In the genomic region with DNA sequence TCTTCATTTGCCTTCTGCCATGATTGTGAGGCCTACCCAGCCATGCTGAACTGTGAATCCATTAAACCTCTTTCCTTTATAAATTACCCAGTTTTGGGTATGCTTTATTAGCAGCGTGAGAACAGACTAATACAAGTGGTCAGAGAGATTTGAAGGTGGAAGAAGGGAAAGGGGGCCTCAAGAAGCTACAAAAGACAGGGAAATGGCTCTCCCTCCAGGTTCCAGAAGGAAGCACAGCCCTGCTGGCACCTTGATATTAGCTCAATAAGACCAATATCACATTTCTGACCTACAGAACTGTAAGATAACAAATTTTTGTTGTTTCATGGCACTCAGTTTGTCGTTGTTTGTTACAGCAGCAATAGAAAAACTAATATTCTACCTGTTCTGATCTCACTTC, we compare ENCODE assay signal across 19 cellular contexts.
DNase-seq lines count a peak whose midpoint lies in the region; ATAC-seq and TF ChIP-seq lines count a peak whose summit lies in the region.
"Had no signal": no experiment of that assay in that cellular context is flagged by ENCODE, and none has a peak within 500 bp of the region (broad histone marks: within the 10 kb centered on the region; RNA-seq: fewer than 3 reads in every experiment).

No MANE protein-coding gene starts in this region.

- no peak overlapping the region for H2AFZ ChIP-seq in H9 (ENCODE audit: low read length)

- TF ChIP-seq CTCF in A673 (conservative IDR thresholded peaks at IDR 0.05; ENCODE audit: low read depth, low read length) (0 out of 2 replicates have a peak, but pooled peaks have one; percentile 20), H9 (conservative IDR thresholded peaks at IDR 0.05) (peak; percentile 39; the same call in 2 of the 3 replicates), endodermal cell (conservative IDR thresholded peaks at IDR 0.05) (peak; percentile 41), neural crest cell (conservative IDR thresholded peaks at IDR 0.05) (no peak), ovary (IDR thresholded peaks at IDR 0.05) (no peak)
- no peak for TF ChIP-seq CTCF in activated CD8-positive, alpha-beta T cell treated with anti-CD3 and anti-CD28 coated beads for 36 hours (IDR thresholded peaks at IDR 0.05)

- no peak overlapping the region for H4K8ac ChIP-seq in H9 (replicated peaks; ENCODE audit: insufficient read length, low read depth, low read length)

- no peaks in the 10 kb centered on the region for H3K79me1 ChIP-seq in H9 (ENCODE audit: insufficient read depth, low read depth, low read length, poor library complexity, severe bottlenecking)

- H3T11ph ChIP-seq in H9 (ENCODE audit: low read length): no peak overlapping the region

- no peak for TF ChIP-seq POLR2A in ovary (IDR thresholded peaks at IDR 0.05)

- H3K9ac ChIP-seq in H9 (ENCODE audit: extremely low read depth, insufficient read length, low read length) (no peak overlapping the region), endodermal cell (ENCODE audit: extremely low read depth, low read length, poor library complexity, severe bottlenecking) (no peak overlapping the region)

- no peak overlapping the region for H4K5ac ChIP-seq in H9 (ENCODE audit: insufficient read length, low read depth, low read length)

- no peak overlapping the region for H2BK120ac ChIP-seq in H9 (ENCODE audit: low read depth, low read length, poor library complexity, severe bottlenecking)

- POLR2A ChIA-PET in A673 (lab: Charles Lee; ENCODE audit: low non-redundant PET): no interaction called here
- POLR2A ChIA-PET in activated CD8-positive, alpha-beta T cell treated with anti-CD3 and anti-CD28 coated beads for 36 hours (lab: Charles Lee): interaction anchor here (0.6 kb wide), 1 partner anchor 578 kb away, joined by 3 read pairs; no protein-coding TSS in a partner anchor

- H2BK15ac ChIP-seq in H9 (ENCODE audit: low read depth, low read length): no peak overlapping the region

- H3K36me3 Mint-ChIP-seq in H9 (ENCODE audit: insufficient read depth in 1 of 3, low read depth in 3 of 3): no peaks in the 10 kb centered on the region
- H3K36me3 Mint-ChIP-seq in endodermal cell (ENCODE audit: low read depth): no peaks in the 10 kb centered on the region
- H3K36me3 Mint-ChIP-seq in neural crest cell (ENCODE audit: low read depth): peaks cover 8% of the 10 kb centered on the region
- no peaks in the 10 kb centered on the region for H3K36me3 Mint-ChIP-seq in activated CD8-positive, alpha-beta T cell treated with anti-CD3 and anti-CD28 coated beads for 36 hours (ENCODE audit: low read depth)
- H3K36me3 Mint-ChIP-seq: CD4-positive, alpha-beta memory T cell had no signal

- no peak overlapping the region for H3K4ac ChIP-seq in H9 (ENCODE audit: low read depth, low read length)

- no peak overlapping the region for H2BK20ac ChIP-seq in H9 (ENCODE audit: low read depth, low read length, poor library complexity, severe bottlenecking)

- WGBS in H9 (ENCODE audit: extremely low coverage, insufficient read length, low lambda C conversion rate): no CpG with 5 or more reads among the region's 2 CpGs
- 89 to 94% methylated on average over 2 of the region's 2 CpGs for WGBS in endodermal cell (ENCODE audit: insufficient coverage in 1 of 2, insufficient read length in 1 of 2), 2 experiments
- 92 to 97% (median 94%) methylated on average over 2 of the region's 2 CpGs for WGBS in ovary, 3 donors

- H3K4me3 ChIP-seq in A673 (ENCODE audit: low read depth, low read length, poor library complexity, severe bottlenecking) (no peak overlapping the region), endodermal cell (ENCODE audit: low read length) (no peak overlapping the region), ovary (no peak overlapping the region)
- H3K4me3 ChIP-seq: HAP-1 had no signal

- no peak overlapping the region for H4K91ac ChIP-seq in H9 (ENCODE audit: insufficient read length, low read depth, low read length)

- H3K23ac ChIP-seq in H9 (ENCODE audit: insufficient read length, low read depth, low read length): no peak overlapping the region

- no peaks in the 10 kb centered on the region for H3K9me3 ChIP-seq in A673 (ENCODE audit: low read depth, low read length, poor library complexity, severe bottlenecking)
- no peaks in the 10 kb centered on the region for H3K9me3 ChIP-seq in H9 (ENCODE audit: control insufficient read depth, low read depth, low read length)
- H3K9me3 ChIP-seq in endodermal cell (ENCODE audit: control insufficient read depth, low read length): no peaks in the 10 kb centered on the region
- no peaks in the 10 kb centered on the region for H3K9me3 ChIP-seq in ovary
- H3K9me3 ChIP-seq: HAP-1 had no signal

- H3K9me3 Mint-ChIP-seq in H9 (no peaks in the 10 kb centered on the region; a peak in 1 of 5 replicates), endodermal cell (no peaks in the 10 kb centered on the region), neural crest cell (peaks cover 19% of the 10 kb centered on the region)
- H3K9me3 Mint-ChIP-seq in activated CD8-positive, alpha-beta T cell treated with anti-CD3 and anti-CD28 coated beads for 36 hours: no peaks in the 10 kb centered on the region
- H3K9me3 Mint-ChIP-seq: HFFc6 had no signal

- no peaks in the 10 kb centered on the region for H3K23me2 ChIP-seq in H9 (ENCODE audit: insufficient read length, low read depth, low read length, poor library complexity, severe bottlenecking)

- H3K27me3 ChIP-seq in A673 (replicated peaks; ENCODE audit: insufficient read depth, low read depth, low read length, poor library complexity): no peaks in the 10 kb centered on the region
- no peaks in the 10 kb centered on the region for H3K27me3 ChIP-seq in H9 (ENCODE audit: insufficient read depth, low read length)
- peaks cover 89% of the 10 kb centered on the region for H3K27me3 ChIP-seq in endodermal cell (ENCODE audit: control insufficient read depth, insufficient read depth, low read length, poor library complexity, severe bottlenecking)
- no peaks in the 10 kb centered on the region for H3K27me3 ChIP-seq in ovary

- H4K20me1 ChIP-seq in H9 (ENCODE audit: control insufficient read depth, insufficient read depth, insufficient read length): no peaks in the 10 kb centered on the region

- H3K27ac ChIP-seq in A673 (ENCODE audit: low read depth, low read length, poor library complexity, severe bottlenecking): no peak overlapping the region
- H3K27ac ChIP-seq in H9 (ENCODE audit: insufficient read length, low read depth, low read length): no peak overlapping the region
- H3K27ac ChIP-seq in endodermal cell (ENCODE audit: low read depth, low read length): no peak overlapping the region
- H3K27ac ChIP-seq in ovary: no peak overlapping the region
- H3K27ac ChIP-seq: 22Rv1 had no signal

- TF ChIP-seq EP300 in ovary (IDR thresholded peaks at IDR 0.05): no peak

- H3K18ac ChIP-seq in H9 (ENCODE audit: insufficient read length, low read depth, low read length): no peak overlapping the region

- H3K27ac Mint-ChIP-seq in H9 (no peak overlapping the region; a peak in 1 of 7 replicates), endodermal cell (no peak overlapping the region), neural crest cell (ENCODE audit: unreplicated experiment) (no peak overlapping the region)
- H3K27ac Mint-ChIP-seq in activated CD8-positive, alpha-beta T cell treated with anti-CD3 and anti-CD28 coated beads for 36 hours: no peak overlapping the region
- H3K27ac Mint-ChIP-seq: CD4-positive, alpha-beta memory T cell; HFFc6 had no signal

- no peaks in the 10 kb centered on the region for H3K4me1 Mint-ChIP-seq in H9
- H3K4me1 Mint-ChIP-seq in endodermal cell: no peaks in the 10 kb centered on the region
- peaks cover 34% of the 10 kb centered on the region for H3K4me1 Mint-ChIP-seq in neural crest cell
- H3K4me1 Mint-ChIP-seq in activated CD8-positive, alpha-beta T cell treated with anti-CD3 and anti-CD28 coated beads for 36 hours (ENCODE audit: low read depth): no peaks in the 10 kb centered on the region
- H3K4me1 Mint-ChIP-seq: CD4-positive, alpha-beta memory T cell had no signal

- H2BK12ac ChIP-seq in H9 (ENCODE audit: insufficient read length, low read depth, low read length): no peak overlapping the region

- no peak for ATAC-seq in activated CD8-positive, alpha-beta T cell treated with anti-CD3 and anti-CD28 coated beads for 36 hours

- H3K27me3 Mint-ChIP-seq in H9 (ENCODE audit: low read depth) (no peaks in the 10 kb centered on the region), endodermal cell (ENCODE audit: insufficient read depth) (peaks cover 60% of the 10 kb centered on the region), neural crest cell (ENCODE audit: low read depth) (no peaks in the 10 kb centered on the region)
- peaks cover 2% of the 10 kb centered on the region for H3K27me3 Mint-ChIP-seq in activated CD8-positive, alpha-beta T cell treated with anti-CD3 and anti-CD28 coated beads for 36 hours
- H3K27me3 Mint-ChIP-seq: CD4-positive, alpha-beta memory T cell had no signal

- H3K36me3 ChIP-seq in A673 (ENCODE audit: insufficient read depth, low read length, poor library complexity, severe bottlenecking): no peaks in the 10 kb centered on the region
- H3K36me3 ChIP-seq in endodermal cell (ENCODE audit: control insufficient read depth, insufficient read depth, low read length): no peaks in the 10 kb centered on the region
- no peaks in the 10 kb centered on the region for H3K36me3 ChIP-seq in ovary
- H3K36me3 ChIP-seq: HAP-1 had no signal

- H2AK5ac ChIP-seq in H9 (ENCODE audit: insufficient read length, low read length): no peak overlapping the region

- H3K79me2 ChIP-seq in H9 (ENCODE audit: insufficient read depth, low read length): no peaks in the 10 kb centered on the region

- H3K4me3 Mint-ChIP-seq in H9 (no peak overlapping the region), endodermal cell (no peak overlapping the region), neural crest cell (peak overlapping the region; percentile 33)
- no peak overlapping the region for H3K4me3 Mint-ChIP-seq in activated CD8-positive, alpha-beta T cell treated with anti-CD3 and anti-CD28 coated beads for 36 hours
- H3K4me3 Mint-ChIP-seq: CD4-positive, alpha-beta memory T cell; HFFc6 had no signal

- DNase-seq in A673 (ENCODE audit: low spot score): no peak
- DNase-seq in H9: no peak
- DNase-seq in endodermal cell: no peak
- no peak for DNase-seq in neural crest cell (ENCODE audit: low read depth, low spot score)
- no peak for DNase-seq in NCI-H446 (lab: John Stamatoyannopoulos, UW)
- no peak for DNase-seq in ovary
- DNase-seq in activated CD8-positive, alpha-beta T cell treated with anti-CD3 and anti-CD28 coated beads for 36 hours: no peak
- DNase-seq: ACHN; AML-193; C1 segment of cervical spinal cord; Calu3; CD4-positive, alpha-beta memory T cell; COR-L47; DMS53; DMS79 treated with DMSO at 0.1 percent for 48 hours; GF-D8; HFFc6 had no signal

- intact Hi-C loops in A673 (cut with micrococcal nuclease; ENCODE audit: unreplicated experiment): no loop called here
- intact Hi-C loops in ovary (cut with DNase I): no loop called here
- intact Hi-C loops in activated CD8-positive, alpha-beta T cell treated with anti-CD3 and anti-CD28 coated beads for 36 hours (cut with micrococcal nuclease): no loop called here

- H3K4me2 ChIP-seq in H9 (ENCODE audit: insufficient read depth, insufficient read length, low read length): no peak overlapping the region

- no TSS peak for BruUV-seq in A673 (replicated peaks; lab: Mats Ljungman, UMichigan)

- no peaks in the 10 kb centered on the region for H3K4me1 ChIP-seq in A673 (ENCODE audit: insufficient read depth, low read length, poor library complexity, severe bottlenecking)
- no peaks in the 10 kb centered on the region for H3K4me1 ChIP-seq in H9 (ENCODE audit: insufficient read depth, low read length)
- no peaks in the 10 kb centered on the region for H3K4me1 ChIP-seq in endodermal cell (ENCODE audit: control insufficient read depth, insufficient read depth, low read length)
- H3K4me1 ChIP-seq in ovary (ENCODE audit: insufficient read depth): no peaks in the 10 kb centered on the region

- CTCF ChIA-PET in A673 (lab: Charles Lee): no interaction called here
- CTCF ChIA-PET in activated CD8-positive, alpha-beta T cell treated with anti-CD3 and anti-CD28 coated beads for 36 hours (lab: Charles Lee): interaction anchor here (0.9 kb wide), 1 partner anchor 14 kb away, joined by 3 read pairs; no protein-coding TSS in a partner anchor

- H2BK5ac ChIP-seq in H9 (ENCODE audit: insufficient read length, low read length): no peak overlapping the region

- H3K14ac ChIP-seq in H9 (ENCODE audit: insufficient read depth, low read length): no peak overlapping the region

- H3K56ac ChIP-seq in H9 (ENCODE audit: insufficient read length, low read depth, low read length): no peak overlapping the region

Comparison
In these comparisons a context has a peak if more than half of its experiments do, and no peak if none do; other contexts are left out.
1. CTCF ChIP-seq: peak in A673 (single experiment), H9 (single experiment) and endodermal cell (single experiment); none in neural crest cell (single experiment), ovary (0 of 3) and activated CD8-positive, alpha-beta T cell treated with anti-CD3 and anti-CD28 coated beads for 36 hours (single experiment).